ENCODE assay signal across 7 cellular contexts in the genomic region with DNA sequence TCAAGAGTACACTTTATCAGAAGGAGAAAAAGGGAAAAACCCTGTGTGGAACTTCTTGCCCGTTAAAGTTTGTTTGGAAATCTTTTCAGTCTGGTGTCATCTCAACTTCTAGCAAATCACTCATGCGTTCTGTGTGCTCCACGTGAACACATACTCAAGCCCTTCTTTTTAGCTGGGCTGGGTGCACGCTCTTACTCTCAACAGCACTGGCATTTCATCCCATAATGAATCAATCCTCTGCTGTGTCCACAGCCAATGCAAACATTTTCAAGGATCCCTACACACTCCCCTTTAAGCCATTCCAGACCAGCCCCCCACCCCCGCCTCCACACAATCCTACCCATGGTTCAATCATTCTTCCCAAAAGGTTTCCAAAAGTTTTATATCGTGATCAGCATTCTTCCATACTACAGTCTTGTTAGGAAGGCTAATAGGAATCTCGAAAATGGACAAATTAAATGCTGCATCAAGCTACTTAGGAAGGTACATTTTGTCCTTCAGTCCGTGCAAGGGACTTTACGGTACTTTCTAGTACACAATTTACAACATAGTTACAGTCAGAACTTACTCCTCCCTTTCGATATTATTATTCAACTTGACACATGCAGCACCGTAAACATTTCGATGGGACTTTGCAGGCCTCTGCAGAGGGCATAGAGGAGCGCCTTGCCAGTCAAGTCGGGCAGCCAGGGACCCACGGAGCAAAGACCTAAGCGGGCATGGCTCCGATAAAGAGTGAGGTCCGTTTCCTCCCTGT. TPM values are rescaled to one million over a fixed set of nuclear protein-coding genes. Genes with fewer than 3 reads are reported as not detected.
DNase-seq lines count a peak whose midpoint lies in the region; ATAC-seq, FAIRE-seq and TF ChIP-seq lines count a peak whose summit lies in the region.

No MANE protein-coding gene starts in this region.

- peak; percentile 4 for ATAC-seq in HG03175 (IDR thresholded peaks at IDR 0.05; ENCODE audit: unreplicated experiment)
- no peak for ATAC-seq in activated CD8-positive, alpha-beta T cell treated with anti-CD3 and anti-CD28 coated beads, Interleukin-2, amount 10 ng/mL, durations not matched to agents 7 days and 5 days

- TF ChIP-seq CTCF in glutamatergic neuron (IDR thresholded peaks at IDR 0.05; ENCODE audit: partially characterized antibody, unreplicated experiment): no peak

- peak overlapping the region; percentile 86 to 96 (median 93) for H3K9ac ChIP-seq in skeletal muscle tissue (ENCODE audit: low read depth in 1 of 3, low read length in 3 of 3)

- H3K27me3 ChIP-seq in skeletal muscle tissue (ENCODE audit: control insufficient read depth in 3 of 3, insufficient read depth in 3 of 3, low read length in 3 of 3): no peaks in the 10 kb centered on the region

- peak overlapping the region; percentile 90 for H3K4me3 Mint-ChIP-seq in activated CD8-positive, alpha-beta T cell treated with anti-CD3 and anti-CD28 coated beads, Interleukin-2, amount 10 ng/mL, durations not matched to agents 7 days and 5 days
- peak overlapping the region; percentile 91 for H3K4me3 Mint-ChIP-seq in glutamatergic neuron (ENCODE audit: unreplicated experiment)

- peaks cover 38% of the 10 kb centered on the region for H3K4me1 Mint-ChIP-seq in activated CD8-positive, alpha-beta T cell treated with anti-CD3 and anti-CD28 coated beads, Interleukin-2, amount 10 ng/mL, durations not matched to agents 7 days and 5 days (ENCODE audit: low read depth)
- H3K4me1 Mint-ChIP-seq in glutamatergic neuron (ENCODE audit: low read depth, unreplicated experiment): peaks cover 21% of the 10 kb centered on the region

- H3K4me3 ChIP-seq in skeletal muscle tissue (ENCODE audit: low read length in 3 of 3): peak overlapping the region; percentile 83 to 98 (median 97)

- H3K9me3 Mint-ChIP-seq in activated CD8-positive, alpha-beta T cell treated with anti-CD3 and anti-CD28 coated beads, Interleukin-2, amount 10 ng/mL, durations not matched to agents 7 days and 5 days (ENCODE audit: insufficient read depth): no peaks in the 10 kb centered on the region
- H3K9me3 Mint-ChIP-seq in glutamatergic neuron (ENCODE audit: unreplicated experiment): peaks cover 28% of the 10 kb centered on the region

- CTCF ChIA-PET in activated CD8-positive, alpha-beta T cell treated with anti-CD3 and anti-CD28 coated beads, Interleukin-2, amount 10 ng/mL, durations not matched to agents 7 days and 5 days (lab: Charles Lee): interaction anchor here (1.6 kb wide), 1 partner anchor 34 kb away, joined by 3 read pairs; no protein-coding TSS in a partner anchor

- H3K36me3 Mint-ChIP-seq in activated CD8-positive, alpha-beta T cell treated with anti-CD3 and anti-CD28 coated beads, Interleukin-2, amount 10 ng/mL, durations not matched to agents 7 days and 5 days (ENCODE audit: low read depth): peaks cover 18% of the 10 kb centered on the region
- H3K36me3 Mint-ChIP-seq in glutamatergic neuron (ENCODE audit: unreplicated experiment): no peaks in the 10 kb centered on the region

- DNase-seq in GF-D8 (lab: John Stamatoyannopoulos, UW) (peak; percentile 27), glutamatergic neuron (no peak), GM19238 (ENCODE audit: insufficient read length, low spot score) (no peak), frontal cortex (ENCODE audit: low spot score in 2 of 2) (no peak)
- no peak for DNase-seq in activated CD8-positive, alpha-beta T cell treated with anti-CD3 and anti-CD28 coated beads, Interleukin-2, amount 10 ng/mL, durations not matched to agents 7 days and 5 days

- H3K4me1 ChIP-seq in skeletal muscle tissue (ENCODE audit: control insufficient read depth in 3 of 3, insufficient read depth in 3 of 3, low read length in 3 of 3): peaks cover 39 to 49% (median 48%) of the 10 kb centered on the region in 3 donors

- peak overlapping the region; percentile 96 for H3K27ac ChIP-seq in skeletal muscle tissue (ENCODE audit: low read depth, low read length)

- peaks cover 26% of the 10 kb centered on the region for H3K27me3 Mint-ChIP-seq in activated CD8-positive, alpha-beta T cell treated with anti-CD3 and anti-CD28 coated beads, Interleukin-2, amount 10 ng/mL, durations not matched to agents 7 days and 5 days (ENCODE audit: low read depth)
- H3K27me3 Mint-ChIP-seq in glutamatergic neuron (ENCODE audit: unreplicated experiment): peaks cover 30% of the 10 kb centered on the region

- no peak for FAIRE-seq in frontal cortex (lab: Jason Lieb, UNC)

- H3K36me3 ChIP-seq in skeletal muscle tissue (ENCODE audit: control insufficient read depth in 3 of 3, insufficient read depth in 3 of 3, low read length in 3 of 3): no peaks in the 10 kb centered on the region

- POLR2A ChIA-PET in activated CD8-positive, alpha-beta T cell treated with anti-CD3 and anti-CD28 coated beads, Interleukin-2, amount 10 ng/mL, durations not matched to agents 7 days and 5 days (lab: Charles Lee): no interaction called here

- no peaks in the 10 kb centered on the region for H3K9me3 ChIP-seq in skeletal muscle tissue (ENCODE audit: control insufficient read depth in 3 of 3, low read length in 3 of 3)

- peak overlapping the region; percentile 87 for H3K27ac Mint-ChIP-seq in activated CD8-positive, alpha-beta T cell treated with anti-CD3 and anti-CD28 coated beads, Interleukin-2, amount 10 ng/mL, durations not matched to agents 7 days and 5 days
- peak overlapping the region; percentile 17 for H3K27ac Mint-ChIP-seq in glutamatergic neuron (ENCODE audit: unreplicated experiment)

RNA-seq across cellular contexts. Expression of a gene that starts 1.5 kb away (rescaled TPM):
- 10 to 100 TPM; 21.8 to 21.9 TPM for total RNA-seq in activated CD8-positive, alpha-beta T cell treated with anti-CD3 and anti-CD28 coated beads, Interleukin-2, amount 10 ng/mL, durations not matched to agents 7 days and 5 days
- total RNA-seq in glutamatergic neuron (ENCODE audit: unreplicated experiment): 20.4 TPM
- 12.5 TPM for total RNA-seq in skeletal muscle tissue
- 16.7 TPM for total RNA-seq in frontal cortex

RNA-seq across cellular contexts. Expression of a gene that starts 3.1 kb away (rescaled TPM):
- 10 to 100 TPM; 16.7 to 16.8 TPM for total RNA-seq in activated CD8-positive, alpha-beta T cell treated with anti-CD3 and anti-CD28 coated beads, Interleukin-2, amount 10 ng/mL, durations not matched to agents 7 days and 5 days
- total RNA-seq in glutamatergic neuron (ENCODE audit: unreplicated experiment): 5.3 TPM
- 5.7 TPM for total RNA-seq in skeletal muscle tissue
- total RNA-seq in frontal cortex: 7.3 TPM
